ENCODE assay signal across 1 cellular context in the genomic region with DNA sequence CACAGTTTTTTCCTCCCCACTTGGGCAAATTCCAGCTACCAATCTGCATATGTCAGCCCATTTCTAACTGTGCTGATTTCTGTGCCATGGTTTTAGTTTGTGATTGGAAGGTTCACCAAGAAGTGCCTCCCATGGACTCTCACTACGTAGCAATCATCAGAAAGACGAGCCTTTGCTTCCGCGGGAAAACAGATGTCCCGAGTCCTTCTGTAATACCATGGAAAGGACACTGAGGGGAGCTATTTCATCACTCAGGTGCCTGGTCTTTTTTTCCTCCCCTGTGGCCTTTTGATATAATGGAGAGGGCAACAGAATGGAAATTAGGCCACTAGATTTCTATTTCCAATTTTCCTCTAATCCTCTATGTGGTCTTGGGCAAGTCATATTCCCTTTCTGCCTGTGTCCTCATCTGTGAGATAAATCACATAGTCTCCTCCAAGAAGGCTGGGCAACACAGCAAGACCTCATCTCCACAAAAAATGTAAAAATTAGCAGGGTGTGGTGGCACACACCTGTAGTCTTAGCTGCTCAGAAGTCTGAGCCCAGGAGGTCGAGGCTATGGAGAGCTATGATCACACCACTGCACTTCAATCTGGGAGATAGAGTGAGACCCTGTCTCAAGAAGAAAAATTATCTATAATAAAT.
A peak's percentile ranks its signal among the peaks of the same experiment; 100 is the strongest.
TF ChIP-seq lines count a peak whose summit lies in the region.

No MANE protein-coding gene starts in this region.

TF ChIP-seq in SK-N-SH, 30 proteins besides CTCF, POLR2A, EP300 and RAD21 (continued from another document):
- TF ChIP-seq SMC3 (IDR thresholded peaks at IDR 0.05; ENCODE audit: low read depth, low read length) (peak; percentile 91), RFX5 (IDR thresholded peaks at IDR 0.05; ENCODE audit: low read length) (peak; percentile 51; the same call in 1 of the 2 replicates), TCF12 (IDR thresholded peaks at IDR 0.05) (no peak), MXI1 (IDR thresholded peaks at IDR 0.05; ENCODE audit: low read depth, low read length) (no peak)
- TF ChIP-seq, protein P1, sequence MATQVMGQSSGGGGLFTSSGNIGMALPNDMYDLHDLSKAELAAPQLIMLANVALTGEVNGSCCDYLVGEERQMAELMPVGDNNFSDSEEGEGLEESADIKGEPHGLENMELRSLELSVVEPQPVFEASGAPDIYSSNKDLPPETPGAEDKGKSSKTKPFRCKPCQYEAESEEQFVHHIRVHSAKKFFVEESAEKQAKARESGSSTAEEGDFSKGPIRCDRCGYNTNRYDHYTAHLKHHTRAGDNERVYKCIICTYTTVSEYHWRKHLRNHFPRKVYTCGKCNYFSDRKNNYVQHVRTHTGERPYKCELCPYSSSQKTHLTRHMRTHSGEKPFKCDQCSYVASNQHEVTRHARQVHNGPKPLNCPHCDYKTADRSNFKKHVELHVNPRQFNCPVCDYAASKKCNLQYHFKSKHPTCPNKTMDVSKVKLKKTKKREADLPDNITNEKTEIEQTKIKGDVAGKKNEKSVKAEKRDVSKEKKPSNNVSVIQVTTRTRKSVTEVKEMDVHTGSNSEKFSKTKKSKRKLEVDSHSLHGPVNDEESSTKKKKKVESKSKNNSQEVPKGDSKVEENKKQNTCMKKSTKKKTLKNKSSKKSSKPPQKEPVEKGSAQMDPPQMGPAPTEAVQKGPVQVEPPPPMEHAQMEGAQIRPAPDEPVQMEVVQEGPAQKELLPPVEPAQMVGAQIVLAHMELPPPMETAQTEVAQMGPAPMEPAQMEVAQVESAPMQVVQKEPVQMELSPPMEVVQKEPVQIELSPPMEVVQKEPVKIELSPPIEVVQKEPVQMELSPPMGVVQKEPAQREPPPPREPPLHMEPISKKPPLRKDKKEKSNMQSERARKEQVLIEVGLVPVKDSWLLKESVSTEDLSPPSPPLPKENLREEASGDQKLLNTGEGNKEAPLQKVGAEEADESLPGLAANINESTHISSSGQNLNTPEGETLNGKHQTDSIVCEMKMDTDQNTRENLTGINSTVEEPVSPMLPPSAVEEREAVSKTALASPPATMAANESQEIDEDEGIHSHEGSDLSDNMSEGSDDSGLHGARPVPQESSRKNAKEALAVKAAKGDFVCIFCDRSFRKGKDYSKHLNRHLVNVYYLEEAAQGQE (IDR thresholded peaks at IDR 0.05; ENCODE audit: low read depth, low read length) = no peak
- TF ChIP-seq, protein P2, sequence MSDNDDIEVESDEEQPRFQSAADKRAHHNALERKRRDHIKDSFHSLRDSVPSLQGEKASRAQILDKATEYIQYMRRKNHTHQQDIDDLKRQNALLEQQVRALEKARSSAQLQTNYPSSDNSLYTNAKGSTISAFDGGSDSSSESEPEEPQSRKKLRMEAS (IDR thresholded peaks at IDR 0.05; ENCODE audit: low read depth) = no peak
- TF ChIP-seq, protein P3, sequence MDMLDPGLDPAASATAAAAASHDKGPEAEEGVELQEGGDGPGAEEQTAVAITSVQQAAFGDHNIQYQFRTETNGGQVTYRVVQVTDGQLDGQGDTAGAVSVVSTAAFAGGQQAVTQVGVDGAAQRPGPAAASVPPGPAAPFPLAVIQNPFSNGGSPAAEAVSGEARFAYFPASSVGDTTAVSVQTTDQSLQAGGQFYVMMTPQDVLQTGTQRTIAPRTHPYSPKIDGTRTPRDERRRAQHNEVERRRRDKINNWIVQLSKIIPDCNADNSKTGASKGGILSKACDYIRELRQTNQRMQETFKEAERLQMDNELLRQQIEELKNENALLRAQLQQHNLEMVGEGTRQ (IDR thresholded peaks at IDR 0.05; ENCODE audit: borderline replicate concordance, low read depth, low read length) = no peak
